Comparison of ENCODE assay signal across 19 cellular contexts in genomic region chr1:214524824-214525223, GRCh38. TPM values are rescaled to one million over a fixed set of nuclear protein-coding genes. Genes with fewer than 3 reads are reported as not detected.
DNase-seq lines count a peak whose midpoint lies in the region; ATAC-seq and TF ChIP-seq lines count a peak whose summit lies in the region.
"Had no signal": no experiment of that assay in that cellular context is flagged by ENCODE, and none has a peak within 500 bp of the region (broad histone marks: within the 10 kb centered on the region; RNA-seq: fewer than 3 reads in every experiment).

No MANE protein-coding gene starts in this region.

- no peak overlapping the region for H3K9ac ChIP-seq in smooth muscle cell (ENCODE audit: low read depth)

- no peak overlapping the region for H3K4me2 ChIP-seq in smooth muscle cell

- no peak for TF ChIP-seq CTCF in RWPE2 (IDR thresholded peaks at IDR 0.05; ENCODE audit: poor library complexity, severe bottlenecking)
- TF ChIP-seq CTCF in fibroblast of pulmonary artery (IDR thresholded peaks at IDR 0.05; ENCODE audit: low read length, missing control alignments): no peak
- TF ChIP-seq CTCF in smooth muscle cell (IDR thresholded peaks at IDR 0.05; ENCODE audit: borderline replicate concordance, insufficient read depth, poor library complexity, severe bottlenecking): no peak

- H3K4me1 ChIP-seq in RWPE2 (ENCODE audit: insufficient read depth, poor library complexity, severe bottlenecking): peaks cover 27% of the 10 kb centered on the region
- peaks cover 20% of the 10 kb centered on the region for H3K4me1 ChIP-seq in smooth muscle cell (ENCODE audit: low read depth)
- H3K4me1 ChIP-seq: left lung had no signal

- peak overlapping the region; percentile 47 for H3K27ac ChIP-seq in RWPE2 (ENCODE audit: poor library complexity, severe bottlenecking)
- peak overlapping the region; percentile 28 for H3K27ac ChIP-seq in smooth muscle cell (ENCODE audit: low read depth)
- H3K27ac ChIP-seq: cardiac muscle cell, left lung, upper lobe of left lung had no signal

- H3K79me2 ChIP-seq in smooth muscle cell (ENCODE audit: low read depth): peaks cover 80% of the 10 kb centered on the region

- no peak overlapping the region for H2AFZ ChIP-seq in smooth muscle cell (ENCODE audit: low read depth)

- H4K20me1 ChIP-seq in smooth muscle cell (ENCODE audit: low read depth): peaks cover 96% of the 10 kb centered on the region

- DNase-seq in NCI-H2107 treated with DMSO at 0.1 percent for 48 hours (lab: John Stamatoyannopoulos, UW; ENCODE audit: unreplicated experiment) (peak; percentile 43), NCI-H2107 (lab: John Stamatoyannopoulos, UW) (no peak), RWPE2 (ENCODE audit: low spot score) (no peak), fibroblast of pulmonary artery (ENCODE audit: low read depth) (peak; percentile 49), smooth muscle cell (lab: John Stamatoyannopoulos, UW; ENCODE audit: unreplicated experiment) (no peak), germinal center (ENCODE audit: low spot score) (no peak), kidney tubule cell (ENCODE audit: low spot score) (no peak)
- DNase-seq: activated CD4-positive, alpha-beta memory T cell treated with anti-CD3 and anti-CD28 coated beads for 36 hours; activated T-cell treated with anti-CD3 and anti-CD28 coated beads, Interleukin-2, amount 50 U/mL, for 48 hours; CD8-positive, alpha-beta T cell; foreskin melanocyte; left lung; NCI-H187 treated with DMSO at 0.1 percent for 48 hours; NCI-H510A treated with DMSO at 0.1 percent for 48 hours; stimulated activated naive B cell treated with anti-CD40 and anti-IgM and Interleukin-4, amounts not matched to agents 10 μg/mL and 1 μg/mL and 100 μg/mL, for 72 hours; SW 1271; upper lobe of left lung had no signal

- H3K27me3 ChIP-seq in RWPE2 (ENCODE audit: insufficient read depth, poor library complexity, severe bottlenecking) (no peaks in the 10 kb centered on the region), smooth muscle cell (ENCODE audit: low read depth) (no peaks in the 10 kb centered on the region)
- H3K27me3 ChIP-seq: cardiac muscle cell, left lung, upper lobe of left lung had no signal

- H3K36me3 ChIP-seq in RWPE2 (ENCODE audit: low read depth): no peaks in the 10 kb centered on the region
- H3K36me3 ChIP-seq in smooth muscle cell (ENCODE audit: low read depth): no peaks in the 10 kb centered on the region
- H3K36me3 ChIP-seq: cardiac muscle cell, left lung, upper lobe of left lung had no signal

- ATAC-seq in RWPE2 (ENCODE audit: low read depth) (peak; percentile 66), GM18870 (IDR thresholded peaks at IDR 0.05; ENCODE audit: unreplicated experiment) (no peak)
- ATAC-seq: CD8-positive, alpha-beta T cell; left lung; stimulated activated naive B cell treated with anti-CD40 and anti-IgM and Interleukin-4, amounts not matched to agents 10 μg/mL and 1 μg/mL and 100 μg/mL, for 72 hours had no signal

- 90% methylated on average over 2 of the region's 2 CpGs for WGBS in smooth muscle cell (ENCODE audit: low lambda C conversion rate)

- H3K4me3 ChIP-seq in RWPE2 (ENCODE audit: severe bottlenecking) (no peak overlapping the region), fibroblast of pulmonary artery (replicated peaks; ENCODE audit: low read depth, low read length) (no peak overlapping the region), smooth muscle cell (no peak overlapping the region)
- H3K4me3 ChIP-seq: cardiac muscle cell, left lung, upper lobe of left lung had no signal

- no peaks in the 10 kb centered on the region for H3F3A ChIP-seq in smooth muscle cell (ENCODE audit: low read depth)

- H3K9me3 ChIP-seq in RWPE2 (ENCODE audit: severe bottlenecking) (no peaks in the 10 kb centered on the region), smooth muscle cell (replicated peaks; ENCODE audit: low read depth) (no peaks in the 10 kb centered on the region)
- H3K9me3 ChIP-seq: left lung, upper lobe of left lung had no signal

RNA-seq across cellular contexts. Expression of gene PTPN14, which starts 26.6 kb away (rescaled TPM):
- total RNA-seq in smooth muscle cell: 28.6 and 28.9 TPM in 2 replicates
- polyA plus RNA-seq in smooth muscle cell: 13.7 and 13.9 TPM in 2 replicates
- total RNA-seq: CD8-positive, alpha-beta T cell had no signal

Comparison
In these comparisons a context has a peak if more than half of its experiments do, and no peak if none do; other contexts are left out.
1. DNase-seq: peak in NCI-H2107 treated with DMSO at 0.1 percent for 48 hours (single experiment) and fibroblast of pulmonary artery (single experiment); none in NCI-H2107 (single experiment), RWPE2 (single experiment), smooth muscle cell (single experiment), germinal center (single experiment) and kidney tubule cell (single experiment).